ENCODE assay signal across 8 cellular contexts in genomic region chr10:62048473-62048872, GRCh38.
A peak's percentile ranks its signal among the peaks of the same experiment; 100 is the strongest.
DNase-seq lines count a peak whose midpoint lies in the region; ATAC-seq and TF ChIP-seq lines count a peak whose summit lies in the region.

No MANE protein-coding gene starts in this region.

- H3K4me3 ChIP-seq in GM12864 (ENCODE audit: low read depth, low read length) (peak overlapping the region; percentile 63), gastroesophageal sphincter (peak overlapping the region in 1 of 2 donors; percentile 54), skeletal muscle cell (ENCODE audit: low read depth, low read length) (peak overlapping the region; percentile 85)

- TF ChIP-seq CTCF in GM12864 (IDR thresholded peaks at IDR 0.05; ENCODE audit: low read depth, low read length, missing control alignments) = no peak
- TF ChIP-seq CTCF in gastroesophageal sphincter (IDR thresholded peaks at IDR 0.05) = no peak

- 26 to 28% methylated on average over 5 of the region's 5 CpGs for WGBS in gastroesophageal sphincter (ENCODE audit: low coverage in 1 of 2), 2 donors

- peaks cover 74% of the 10 kb centered on the region for H3K4me1 Mint-ChIP-seq in activated CD4-positive, alpha-beta memory T cell treated with anti-CD3 and anti-CD28 coated beads, Interleukin-2, amount 10 ng/mL, durations not matched to agents 7 days and 5 days

- CTCF ChIA-PET in activated CD4-positive, alpha-beta memory T cell treated with anti-CD3 and anti-CD28 coated beads, Interleukin-2, amount 10 ng/mL, durations not matched to agents 7 days and 5 days (lab: Charles Lee) = interaction anchor here (0.8 to 9.9 kb wide), 16 partner anchors 10 to 298 kb away, joined by 3 to 112 read pairs (median 8); partner anchors contain the start of gene ARID5B

- H3K4me1 ChIP-seq in gastroesophageal sphincter = peaks cover 19 to 80% (median 41%) of the 10 kb centered on the region in 3 donors

- peaks cover 0 to 19% of the 10 kb centered on the region in 2 donors for H3K36me3 ChIP-seq in gastroesophageal sphincter

- ATAC-seq in gastroesophageal sphincter = no peak
- ATAC-seq in GM19452 (IDR thresholded peaks at IDR 0.05; ENCODE audit: unreplicated experiment) = no peak

- H3K9me3 Mint-ChIP-seq in activated CD4-positive, alpha-beta memory T cell treated with anti-CD3 and anti-CD28 coated beads, Interleukin-2, amount 10 ng/mL, durations not matched to agents 7 days and 5 days = peaks cover 2% of the 10 kb centered on the region

- no peak for TF ChIP-seq EP300 in gastroesophageal sphincter (IDR thresholded peaks at IDR 0.05)

- no peaks in the 10 kb centered on the region for H3K27me3 ChIP-seq in gastroesophageal sphincter

- H3K36me3 Mint-ChIP-seq in activated CD4-positive, alpha-beta memory T cell treated with anti-CD3 and anti-CD28 coated beads, Interleukin-2, amount 10 ng/mL, durations not matched to agents 7 days and 5 days (ENCODE audit: low read depth) = peaks cover 65% of the 10 kb centered on the region

- no peaks in the 10 kb centered on the region for H3K27me3 Mint-ChIP-seq in activated CD4-positive, alpha-beta memory T cell treated with anti-CD3 and anti-CD28 coated beads, Interleukin-2, amount 10 ng/mL, durations not matched to agents 7 days and 5 days

- H3K4me3 Mint-ChIP-seq in activated CD4-positive, alpha-beta memory T cell treated with anti-CD3 and anti-CD28 coated beads, Interleukin-2, amount 10 ng/mL, durations not matched to agents 7 days and 5 days = peak overlapping the region; percentile 98

- H3K9me3 ChIP-seq in gastroesophageal sphincter = no peaks in the 10 kb centered on the region

- DNase-seq in GM12864 (ENCODE audit: low read depth) (no peak), skeletal muscle cell (ENCODE audit: low read depth) (no peak), SK-N-DZ (ENCODE audit: low spot score) (no peak), DMS53 (lab: John Stamatoyannopoulos, UW) (no peak)
- no peak for DNase-seq in activated CD4-positive, alpha-beta memory T cell treated with anti-CD3 and anti-CD28 coated beads, Interleukin-2, amount 10 ng/mL, durations not matched to agents 7 days and 5 days
- no peak for DNase-seq in central memory CD4-positive, alpha-beta T cell

- peak overlapping the region; percentile 99 for H3K27ac Mint-ChIP-seq in activated CD4-positive, alpha-beta memory T cell treated with anti-CD3 and anti-CD28 coated beads, Interleukin-2, amount 10 ng/mL, durations not matched to agents 7 days and 5 days

- H3K27ac ChIP-seq in gastroesophageal sphincter = peak overlapping the region; percentile 86 to 100 (median 90)

- no peak for TF ChIP-seq POLR2A in gastroesophageal sphincter (IDR thresholded peaks at IDR 0.05)

- POLR2A ChIA-PET in activated CD4-positive, alpha-beta memory T cell treated with anti-CD3 and anti-CD28 coated beads, Interleukin-2, amount 10 ng/mL, durations not matched to agents 7 days and 5 days (lab: Charles Lee) = interaction anchor here (0.7 to 21.1 kb wide), 22 partner anchors 8 to 342 kb away, joined by 3 to 785 read pairs (median 35); partner anchors contain the start of genes ARID5B and RTKN2
